17 cellular contexts compared by ENCODE assay signal in the genomic region with DNA sequence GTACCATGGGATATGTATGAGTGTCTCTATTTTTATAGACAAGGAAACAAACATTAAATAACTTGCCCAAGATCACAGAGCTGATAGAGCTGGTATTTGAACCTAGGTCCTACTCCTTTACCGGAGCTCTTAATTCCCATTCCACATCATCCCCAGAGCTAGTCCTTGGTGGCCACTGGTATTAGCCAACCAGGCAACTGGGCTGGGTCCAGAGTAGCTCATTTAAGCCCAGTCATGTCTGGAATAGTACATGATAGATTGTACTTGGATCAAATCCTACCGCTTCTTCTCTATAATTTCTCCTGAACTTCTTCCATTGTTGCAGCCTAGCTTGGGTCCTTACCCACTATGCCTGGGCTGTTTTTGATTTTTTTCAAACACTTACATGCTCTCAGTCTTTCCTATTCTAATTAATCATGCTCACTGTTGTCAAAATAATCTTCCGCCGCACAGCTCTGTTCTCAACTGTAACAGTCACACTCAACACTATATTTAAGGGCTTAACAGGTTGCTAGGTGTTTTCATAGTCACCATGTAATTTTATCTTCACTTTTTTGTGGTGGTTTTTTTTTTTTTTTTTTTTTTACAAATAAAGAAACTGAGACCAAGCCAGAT.
A peak's percentile ranks its signal among the peaks of the same experiment; 100 is the strongest.
DNase-seq lines count a peak whose midpoint lies in the region; FAIRE-seq and TF ChIP-seq lines count a peak whose summit lies in the region.
"Had no signal": no experiment of that assay in that cellular context is flagged by ENCODE, and none has a peak within 500 bp of the region (broad histone marks: within the 10 kb centered on the region; RNA-seq: fewer than 3 reads in every experiment).

No MANE protein-coding gene starts in this region.

- POLR2A ChIA-PET in CD8-positive, alpha-beta memory T cell (lab: Charles Lee): interaction anchor here (0.6 to 1.3 kb wide), 7 partner anchors 15 to 1582 kb away, joined by 3 to 7 read pairs (median 4); a partner anchor contains a TSS

- H3K9me3 Mint-ChIP-seq in CD8-positive, alpha-beta memory T cell: no peaks in the 10 kb centered on the region
- H3K9me3 Mint-ChIP-seq: brain; nephron progenitor cell; stimulated activated naive B cell treated with anti-CD40 and anti-IgM and Interleukin-4, amounts not matched to agents 10 μg/mL and 1 μg/mL and 100 μg/mL, for 72 hours had no signal

- no peak for TF ChIP-seq CTCF in KMS-11 (conservative IDR thresholded peaks at IDR 0.05; ENCODE audit: low read depth, low read length)
- no peak for TF ChIP-seq CTCF in sigmoid colon (IDR thresholded peaks at IDR 0.05)
- TF ChIP-seq CTCF in GM20000 (IDR thresholded peaks at IDR 0.05; ENCODE audit: extremely low read depth, missing control alignments): no peak

- 80 to 95% methylated on average over 4 of the region's 4 CpGs for WGBS in sigmoid colon, 2 donors

- H3K9ac ChIP-seq in KMS-11: peak overlapping the region; percentile 20; the same call in 1 of the 2 replicates

- no peak for TF ChIP-seq EP300 in sigmoid colon (IDR thresholded peaks at IDR 0.05)

- H3K27me3 Mint-ChIP-seq in CD8-positive, alpha-beta memory T cell: no peaks in the 10 kb centered on the region
- H3K27me3 Mint-ChIP-seq: activated CD8-positive, alpha-beta memory T cell treated with anti-CD3 and anti-CD28 coated beads, Interleukin-2, amount 10 ng/mL, durations not matched to agents 7 days and 5 days; brain had no signal

- H3K79me2 ChIP-seq in KMS-11 (ENCODE audit: insufficient read depth, low read depth): no peaks in the 10 kb centered on the region

- H2AFZ ChIP-seq in KMS-11 (ENCODE audit: low read depth): peak overlapping the region; percentile 15; the same call in 1 of the 2 replicates
- H2AFZ ChIP-seq: PC-9 had no signal

- H3K4me1 ChIP-seq in CD8-positive, alpha-beta memory T cell (ENCODE audit: insufficient read depth, low read length): peaks cover 33% of the 10 kb centered on the region
- H3K4me1 ChIP-seq in KMS-11 (ENCODE audit: low read depth, poor library complexity, severe bottlenecking) (peaks cover 67% of the 10 kb centered on the region), sigmoid colon (peaks cover 0 to 31% (median 17%) of the 10 kb centered on the region in 4 donors)

- peak overlapping the region; percentile 66 for H3K4me2 ChIP-seq in KMS-11
- H3K4me2 ChIP-seq: PC-9 had no signal

- no peaks in the 10 kb centered on the region for H3K36me3 ChIP-seq in CD8-positive, alpha-beta memory T cell (ENCODE audit: insufficient read depth, low read length)
- H3K36me3 ChIP-seq in KMS-11 (ENCODE audit: insufficient read depth): no peaks in the 10 kb centered on the region
- no peaks in the 10 kb centered on the region for H3K36me3 ChIP-seq in sigmoid colon

- no peak overlapping the region for H3K27ac Mint-ChIP-seq in CD8-positive, alpha-beta memory T cell
- H3K27ac Mint-ChIP-seq: activated CD8-positive, alpha-beta memory T cell treated with anti-CD3 and anti-CD28 coated beads, Interleukin-2, amount 10 ng/mL, durations not matched to agents 7 days and 5 days; brain; nephron progenitor cell had no signal

- H3K4me3 Mint-ChIP-seq in CD8-positive, alpha-beta memory T cell: peak overlapping the region in 1 of 7 donors; percentile 42
- H3K4me3 Mint-ChIP-seq: brain; nephron progenitor cell; stimulated activated naive B cell treated with anti-CD40 and anti-IgM and Interleukin-4, amounts not matched to agents 10 μg/mL and 1 μg/mL and 100 μg/mL, for 72 hours had no signal

- no peaks in the 10 kb centered on the region for H4K20me1 ChIP-seq in KMS-11 (ENCODE audit: insufficient read depth)

- TF ChIP-seq POLR2A in sigmoid colon (IDR thresholded peaks at IDR 0.05): no peak

- no peaks in the 10 kb centered on the region for H3K27me3 ChIP-seq in CD8-positive, alpha-beta memory T cell (ENCODE audit: insufficient read depth, low read length, poor library complexity, severe bottlenecking)
- H3K27me3 ChIP-seq in KMS-11 (ENCODE audit: insufficient read depth, low read depth) (no peaks in the 10 kb centered on the region), sigmoid colon (no peaks in the 10 kb centered on the region)

- CTCF ChIA-PET in CD8-positive, alpha-beta memory T cell (lab: Charles Lee): interaction anchor here (0.7 to 3.1 kb wide), 6 partner anchors 9 to 805 kb away, joined by 3 to 16 read pairs (median 4); a partner anchor contains a TSS

- no peak for DNase-seq in CD8-positive, alpha-beta memory T cell
- DNase-seq in caudate nucleus (lab: John Stamatoyannopoulos, UW) (no peak), sigmoid colon (no peak), GM20000 (ENCODE audit: low spot score) (no peak), urothelium cell line (ENCODE audit: low spot score) (no peak)
- DNase-seq in stimulated activated CD4-positive, alpha-beta T cell treated with anti-CD3 and anti-CD28 coated beads, Interleukin-12 subunit alpha, Interleukin-12 subunit beta, amount 100 ng/mL, for 4 hours: no peak
- DNase-seq: H7, NCI-H146, NCI-H524 treated with DMSO at 0.1 percent for 48 hours, nephron progenitor cell, retina had no signal

- peaks cover 0 to under 1% (median 0%) of the 10 kb centered on the region in 3 donors for H3K36me3 Mint-ChIP-seq in CD8-positive, alpha-beta memory T cell
- H3K36me3 Mint-ChIP-seq: stimulated activated naive B cell treated with anti-CD40 and anti-IgM and Interleukin-4, amounts not matched to agents 10 μg/mL and 1 μg/mL and 100 μg/mL, for 72 hours had no signal

- H3K27ac ChIP-seq in CD8-positive, alpha-beta memory T cell (ENCODE audit: low read depth, low read length): peak overlapping the region; percentile 45
- peak overlapping the region; percentile 85 for H3K27ac ChIP-seq in KMS-11
- H3K27ac ChIP-seq in caudate nucleus (ENCODE audit: low read depth, low read length): peak overlapping the region; percentile 46
- peak overlapping the region in 3 of 4 donors; percentile 17 to 48 (median 33) for H3K27ac ChIP-seq in sigmoid colon
- H3K27ac ChIP-seq: C4-2B, PC-9 had no signal

- peaks cover 7 to 14% (median 9%) of the 10 kb centered on the region in 3 donors for H3K4me1 Mint-ChIP-seq in CD8-positive, alpha-beta memory T cell

- no peaks in the 10 kb centered on the region for H3K9me3 ChIP-seq in CD8-positive, alpha-beta memory T cell (ENCODE audit: low read length)
- no peaks in the 10 kb centered on the region for H3K9me3 ChIP-seq in sigmoid colon

- no peak for FAIRE-seq in urothelium cell line (lab: Jason Lieb, UNC)

- intact Hi-C loops in sigmoid colon (cut with DNase I): no loop called here

- no peak overlapping the region for H3K4me3 ChIP-seq in CD8-positive, alpha-beta memory T cell (ENCODE audit: low read length)
- H3K4me3 ChIP-seq in KMS-11 (IDR thresholded peaks at IDR 0.05; ENCODE audit: insufficient read depth, low read depth, low read length) (peak overlapping the region; percentile 3), sigmoid colon (no peak overlapping the region)
- H3K4me3 ChIP-seq: PC-9 had no signal

Comparison
In these comparisons a context has a peak if more than half of its experiments do, and no peak if none do; other contexts are left out.
1. H3K27ac ChIP-seq: peak in every context shown above with its lines; median percentile 85 in KMS-11; 46 in caudate nucleus; 45 in CD8-positive, alpha-beta memory T cell; 33 in sigmoid colon.